20 cellular contexts compared by ENCODE assay signal in the genomic region with DNA sequence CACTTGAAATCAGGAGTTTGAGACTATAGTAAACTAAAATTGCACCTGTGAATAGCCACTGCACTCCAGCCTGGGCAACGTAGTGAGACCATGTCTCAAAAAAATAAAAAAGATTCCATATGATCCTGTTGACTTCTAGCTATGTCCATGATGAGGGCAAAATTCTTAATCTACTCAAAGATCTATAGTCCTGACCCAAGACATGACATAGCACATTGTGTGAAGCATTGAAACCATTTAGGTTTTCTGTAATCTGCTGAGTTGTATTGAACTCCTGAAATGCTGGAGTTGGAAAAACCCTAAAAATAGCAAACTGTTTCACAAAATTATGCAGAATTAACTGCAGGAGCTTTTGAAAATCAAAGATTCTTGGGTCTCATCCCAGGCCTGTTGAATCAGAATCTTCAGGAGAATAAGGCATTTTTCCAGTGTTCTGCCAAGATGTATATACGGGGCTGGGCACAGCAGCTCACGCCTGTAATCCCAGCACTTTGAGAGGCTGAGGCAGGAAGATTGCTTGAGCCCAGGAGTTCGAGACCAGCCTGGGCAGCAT. TPM values are rescaled to one million over a fixed set of nuclear protein-coding genes. Genes with fewer than 3 reads are reported as not detected.
A peak's percentile ranks its signal among the peaks of the same experiment; 100 is the strongest.
DNase-seq lines count a peak whose midpoint lies in the region; ATAC-seq and TF ChIP-seq lines count a peak whose summit lies in the region.
"Had no signal": no experiment of that assay in that cellular context is flagged by ENCODE, and none has a peak within 500 bp of the region (broad histone marks: within the 10 kb centered on the region; RNA-seq: fewer than 3 reads in every experiment).

No MANE protein-coding gene starts in this region.

- H3K9me2 ChIP-seq in hepatocyte (replicated peaks; ENCODE audit: insufficient read depth), result no peaks in the 10 kb centered on the region

- H3K79me2 ChIP-seq in smooth muscle cell (ENCODE audit: low read depth) (no peaks in the 10 kb centered on the region), hepatocyte (no peaks in the 10 kb centered on the region)

- H3K9me3 ChIP-seq in smooth muscle cell (replicated peaks; ENCODE audit: low read depth), result no peaks in the 10 kb centered on the region
- H3K9me3 ChIP-seq in hepatocyte (ENCODE audit: low read depth), result no peaks in the 10 kb centered on the region
- H3K9me3 ChIP-seq: SJSA1 had no signal

- TF ChIP-seq CTCF in smooth muscle cell (IDR thresholded peaks at IDR 0.05; ENCODE audit: borderline replicate concordance, insufficient read depth, poor library complexity, severe bottlenecking) (no peak), hepatocyte (IDR thresholded peaks at IDR 0.05; ENCODE audit: poor library complexity) (no peak)

- peaks cover 74% of the 10 kb centered on the region for H3K36me3 Mint-ChIP-seq in activated T-cell treated with anti-CD3 and anti-CD28 coated beads, Interleukin-2, amount 50 U/mL, for 24 hours (ENCODE audit: low read depth)
- H3K36me3 Mint-ChIP-seq in activated T-cell treated with anti-CD3 and anti-CD28 coated beads, Interleukin-2, amount 50 U/mL, for 72 hours (ENCODE audit: insufficient read depth in 2 of 2), result peaks cover 2 to 17% of the 10 kb centered on the region in 2 donors

- no peak overlapping the region for H3K4me3 Mint-ChIP-seq in activated T-cell treated with anti-CD3 and anti-CD28 coated beads, Interleukin-2, amount 50 U/mL, for 24 hours
- H3K4me3 Mint-ChIP-seq in activated T-cell treated with anti-CD3 and anti-CD28 coated beads, Interleukin-2, amount 50 U/mL, for 72 hours, result no peak overlapping the region
- H3K4me3 Mint-ChIP-seq: B cell; CD4-positive, alpha-beta memory T cell had no signal

- H3K27ac Mint-ChIP-seq in activated T-cell treated with anti-CD3 and anti-CD28 coated beads, Interleukin-2, amount 50 U/mL, for 24 hours, result peak overlapping the region; percentile 62
- H3K27ac Mint-ChIP-seq in activated T-cell treated with anti-CD3 and anti-CD28 coated beads, Interleukin-2, amount 50 U/mL, for 72 hours, result no peak overlapping the region
- H3K27ac Mint-ChIP-seq: B cell had no signal

- peaks cover 7% of the 10 kb centered on the region for H3F3A ChIP-seq in smooth muscle cell (ENCODE audit: low read depth)

- H3K4me3 ChIP-seq in smooth muscle cell (no peak overlapping the region), hepatocyte (no peak overlapping the region)
- H3K4me3 ChIP-seq: SJSA1 had no signal

- H4K20me1 ChIP-seq in smooth muscle cell (ENCODE audit: low read depth), result no peaks in the 10 kb centered on the region
- no peaks in the 10 kb centered on the region for H4K20me1 ChIP-seq in hepatocyte (ENCODE audit: insufficient read depth, poor library complexity, severe bottlenecking)

- H3K4me2 ChIP-seq in smooth muscle cell (no peak overlapping the region), hepatocyte (no peak overlapping the region)

- H3K9ac ChIP-seq in smooth muscle cell (ENCODE audit: low read depth), result no peak overlapping the region

- H3K9me3 Mint-ChIP-seq in activated T-cell treated with anti-CD3 and anti-CD28 coated beads, Interleukin-2, amount 50 U/mL, for 24 hours, result no peaks in the 10 kb centered on the region
- no peaks in the 10 kb centered on the region for H3K9me3 Mint-ChIP-seq in activated T-cell treated with anti-CD3 and anti-CD28 coated beads, Interleukin-2, amount 50 U/mL, for 72 hours
- H3K9me3 Mint-ChIP-seq: CD4-positive, alpha-beta memory T cell had no signal

- H3K27ac ChIP-seq in smooth muscle cell (ENCODE audit: low read depth) (no peak overlapping the region), hepatocyte (no peak overlapping the region)
- H3K27ac ChIP-seq: SJSA1 had no signal

- H2AFZ ChIP-seq in smooth muscle cell (ENCODE audit: low read depth) (no peak overlapping the region), hepatocyte (no peak overlapping the region)

- H3K27me3 Mint-ChIP-seq in activated T-cell treated with anti-CD3 and anti-CD28 coated beads, Interleukin-2, amount 50 U/mL, for 24 hours, result no peaks in the 10 kb centered on the region
- no peaks in the 10 kb centered on the region for H3K27me3 Mint-ChIP-seq in activated T-cell treated with anti-CD3 and anti-CD28 coated beads, Interleukin-2, amount 50 U/mL, for 72 hours (ENCODE audit: low read depth)
- H3K27me3 Mint-ChIP-seq: B cell; CD4-positive, alpha-beta memory T cell had no signal

- H3K36me3 ChIP-seq in smooth muscle cell (ENCODE audit: low read depth) (peaks cover 17% of the 10 kb centered on the region), hepatocyte (replicated peaks; ENCODE audit: insufficient read depth, low read depth) (no peaks in the 10 kb centered on the region)

- H3K4me1 ChIP-seq in smooth muscle cell (ENCODE audit: low read depth) (no peaks in the 10 kb centered on the region), hepatocyte (ENCODE audit: insufficient read depth) (no peaks in the 10 kb centered on the region)

- no peak for TF ChIP-seq POLR2A in erythroblast (IDR thresholded peaks at IDR 0.05; ENCODE audit: low read length)

- DNase-seq in activated T-cell treated with anti-CD3 and anti-CD28 coated beads, Interleukin-2, amount 50 U/mL, for 24 hours, result no peak
- no peak for DNase-seq in activated T-cell treated with anti-CD3 and anti-CD28 coated beads, Interleukin-2, amount 50 U/mL, for 72 hours
- peak; percentile 15 to 44 for DNase-seq in erythroblast (lab: John Stamatoyannopoulos, UW)
- peak; percentile 29 for DNase-seq in middle frontal gyrus (ENCODE audit: extremely low spot score, low spot score)
- DNase-seq in smooth muscle cell (lab: John Stamatoyannopoulos, UW; ENCODE audit: unreplicated experiment), result no peak
- DNase-seq in effector CD8-positive, alpha-beta T cell (lab: John Stamatoyannopoulos, UW), result no peak
- DNase-seq in NCI-H345 treated with DMSO at 0.1 percent for 48 hours (lab: John Stamatoyannopoulos, UW; ENCODE audit: unreplicated experiment), result no peak
- DNase-seq in hepatocyte (ENCODE audit: low spot score), result no peak
- DNase-seq: 8988T; CD4-positive, alpha-beta memory T cell; IMR-90; NCI-H1105; NCI-H146; NCI-H2029; NCI-H226; NCI-H524 treated with DMSO at 0.1 percent for 48 hours; OCI-M1 had no signal

- H3K27me3 ChIP-seq in smooth muscle cell (ENCODE audit: low read depth), result no peaks in the 10 kb centered on the region
- H3K27me3 ChIP-seq in hepatocyte, result no peaks in the 10 kb centered on the region
- H3K27me3 ChIP-seq: SJSA1 had no signal

- 98% methylated on average over 4 of the region's 4 CpGs for WGBS in smooth muscle cell (ENCODE audit: low lambda C conversion rate)
- 99% methylated on average over 4 of the region's 4 CpGs for WGBS in hepatocyte (ENCODE audit: low lambda C conversion rate, missing lambda C conversion rate)

- ATAC-seq in activated T-cell treated with anti-CD3 and anti-CD28 coated beads, Interleukin-2, amount 50 U/mL, for 72 hours (replicated peaks in 1 of 2), result no peak
- ATAC-seq: Right ventricle myocardium inferior had no signal

- peaks cover 3% of the 10 kb centered on the region for H3K4me1 Mint-ChIP-seq in activated T-cell treated with anti-CD3 and anti-CD28 coated beads, Interleukin-2, amount 50 U/mL, for 24 hours (ENCODE audit: low read depth)
- H3K4me1 Mint-ChIP-seq in activated T-cell treated with anti-CD3 and anti-CD28 coated beads, Interleukin-2, amount 50 U/mL, for 72 hours (ENCODE audit: low read depth), result no peaks in the 10 kb centered on the region
- H3K4me1 Mint-ChIP-seq: B cell had no signal

RNA-seq across cellular contexts. Expression of a gene that starts 29.8 kb away (rescaled TPM):
- 100 to 1,000 TPM; 629 to 665 TPM for total RNA-seq in activated T-cell treated with anti-CD3 and anti-CD28 coated beads, Interleukin-2, amount 50 U/mL, for 72 hours
- total RNA-seq in smooth muscle cell (1,106 and 1,201 TPM in 2 replicates), hepatocyte (380 and 421 TPM in 2 replicates)
- polyA plus RNA-seq in smooth muscle cell (2,158 and 2,272 TPM in 2 replicates), hepatocyte (727 and 746 TPM in 2 replicates)

RNA-seq across cellular contexts. Expression of a gene that starts 42.2 kb away (rescaled TPM):
- total RNA-seq in activated T-cell treated with anti-CD3 and anti-CD28 coated beads, Interleukin-2, amount 50 U/mL, for 72 hours, result 10 to 100 TPM; 43.5 to 47.4 TPM
- total RNA-seq in smooth muscle cell, result 47.2 and 47.8 TPM in 2 replicates
- 22.0 and 28.3 TPM in 2 replicates for polyA plus RNA-seq in smooth muscle cell
- total RNA-seq in hepatocyte, result 66.2 and 68.2 TPM in 2 replicates
- polyA plus RNA-seq in hepatocyte, result 25.3 and 33.8 TPM in 2 replicates

RNA-seq across cellular contexts. Expression of a gene that starts 42.6 kb away (rescaled TPM):
- 10 to 100 TPM; 18.7 to 22.2 TPM for total RNA-seq in activated T-cell treated with anti-CD3 and anti-CD28 coated beads, Interleukin-2, amount 50 U/mL, for 72 hours
- total RNA-seq in smooth muscle cell (13.1 and 20.2 TPM in 2 replicates), hepatocyte (18.0 and 24.7 TPM in 2 replicates)
- polyA plus RNA-seq in smooth muscle cell (5.5 and 7.4 TPM in 2 replicates), hepatocyte (9.3 and 10.3 TPM in 2 replicates)

RNA-seq across cellular contexts. Expression of a gene that starts 47.5 kb away (rescaled TPM):
- not detected for total RNA-seq in activated T-cell treated with anti-CD3 and anti-CD28 coated beads, Interleukin-2, amount 50 U/mL, for 72 hours
- total RNA-seq in smooth muscle cell, result 0.45 and 3.1 TPM in 2 replicates
- polyA plus RNA-seq in smooth muscle cell, result 0.83 and 1.2 TPM in 2 replicates
- 0.57 and 2.6 TPM in 2 replicates for total RNA-seq in hepatocyte
- 1.7 and 2.9 TPM in 2 replicates for polyA plus RNA-seq in hepatocyte
- total RNA-seq: B cell; CD4-positive, alpha-beta memory T cell; IMR-90; Right ventricle myocardium inferior had no signal
- polyA plus RNA-seq: CD4-positive, alpha-beta memory T cell; IMR-90 had no signal

Comparison
In these comparisons a context has a peak if more than half of its experiments do, and no peak if none do; other contexts are left out.
1. DNase-seq: peak in erythroblast (2 of 2) and middle frontal gyrus (single experiment); none in activated T-cell treated with anti-CD3 and anti-CD28 coated beads, Interleukin-2, amount 50 U/mL, for 24 hours (single experiment), activated T-cell treated with anti-CD3 and anti-CD28 coated beads, Interleukin-2, amount 50 U/mL, for 72 hours (0 of 2), smooth muscle cell (single experiment), effector CD8-positive, alpha-beta T cell (single experiment), NCI-H345 treated with DMSO at 0.1 percent for 48 hours (single experiment) and hepatocyte (single experiment).